13 cellular contexts compared by ENCODE assay signal in genomic region chr22:43345761-43346261, GRCh38. TPM values are rescaled to one million over a fixed set of nuclear protein-coding genes. Genes with fewer than 3 reads are reported as not detected.
A peak's percentile ranks its signal among the peaks of the same experiment; 100 is the strongest.
DNase-seq lines count a peak whose midpoint lies in the region; ATAC-seq and TF ChIP-seq lines count a peak whose summit lies in the region.
"Had no signal": no experiment of that assay in that cellular context is flagged by ENCODE, and none has a peak within 500 bp of the region (broad histone marks: within the 10 kb centered on the region; RNA-seq: fewer than 3 reads in every experiment).

No MANE protein-coding gene starts in this region.

- no peak overlapping the region for H3K4ac ChIP-seq in mesenchymal stem cell (ENCODE audit: low read depth in 1 of 2, low read length in 2 of 2)

- H2BK15ac ChIP-seq in mesenchymal stem cell (ENCODE audit: low read depth, poor library complexity, severe bottlenecking), result no peak overlapping the region

- H2AFZ ChIP-seq in mesenchymal stem cell (ENCODE audit: low read depth, low read length), result no peak overlapping the region

- no peak overlapping the region for H3K23ac ChIP-seq in mesenchymal stem cell (ENCODE audit: low read length in 2 of 2)

- H4K8ac ChIP-seq in mesenchymal stem cell (ENCODE audit: low read length), result no peak overlapping the region

- no peak for TF ChIP-seq EP300 in esophagus muscularis mucosa (IDR thresholded peaks at IDR 0.05)

- no peak overlapping the region for H2BK12ac ChIP-seq in mesenchymal stem cell (ENCODE audit: low read length in 2 of 2)

- H3K4me1 ChIP-seq in mesenchymal stem cell (ENCODE audit: control insufficient read depth, insufficient read depth, low read depth, low read length), result peaks cover 13% of the 10 kb centered on the region
- H3K4me1 ChIP-seq in esophagus muscularis mucosa, result peaks cover 16 to 51% (median 44%) of the 10 kb centered on the region in 4 donors
- H3K4me1 ChIP-seq: colonic mucosa had no signal

- no peak for ATAC-seq in GM21528 (IDR thresholded peaks at IDR 0.05; ENCODE audit: low FRiP score, unreplicated experiment)

- no peak overlapping the region for H4K91ac ChIP-seq in mesenchymal stem cell (ENCODE audit: low read length)

- no peaks in the 10 kb centered on the region for H3K79me1 ChIP-seq in mesenchymal stem cell (replicated peaks; ENCODE audit: low read length, poor library complexity, severe bottlenecking)

- DNase-seq in NCI-H2171 treated with DMSO at 0.1 percent for 48 hours (lab: John Stamatoyannopoulos, UW) (peak; percentile 13), NCI-H2171 (lab: John Stamatoyannopoulos, UW) (no peak), GM20000 (ENCODE audit: low spot score) (peak; percentile 54), SIG-M5 treated with dmso at 0.1 percent for 504 hours (lab: John Stamatoyannopoulos, UW; ENCODE audit: unreplicated experiment) (peak; percentile 92), mesenchymal stem cell (peak; percentile 32), esophagus muscularis mucosa (ENCODE audit: extremely low spot score) (no peak), NCI-H748 treated with DMSO at 0.1 percent for 48 hours (lab: John Stamatoyannopoulos, UW) (no peak)
- DNase-seq: NCI-H2107 had no signal

- H2BK120ac ChIP-seq in mesenchymal stem cell (ENCODE audit: low read depth, low read length), result no peak overlapping the region

- no peak for TF ChIP-seq POLR2A in esophagus muscularis mucosa (IDR thresholded peaks at IDR 0.05; ENCODE audit: low read depth)

- no peak overlapping the region for H3K27ac ChIP-seq in mesenchymal stem cell (ENCODE audit: low read length, poor library complexity, severe bottlenecking)
- no peak overlapping the region for H3K27ac ChIP-seq in esophagus muscularis mucosa (replicated peaks in 1 of 4)
- H3K27ac ChIP-seq: colonic mucosa had no signal

- intact Hi-C loops in esophagus muscularis mucosa (cut with DNase I), result loop anchor here (1.0 kb wide), 1 partner anchor 72 kb away; no protein-coding TSS in a partner anchor

- H3K9ac ChIP-seq in mesenchymal stem cell (ENCODE audit: low read length), result no peak overlapping the region

- H3K4me2 ChIP-seq in mesenchymal stem cell (ENCODE audit: low read length, poor library complexity, severe bottlenecking), result no peak overlapping the region

- H3K36me3 ChIP-seq in mesenchymal stem cell (ENCODE audit: control insufficient read depth in 1 of 2, insufficient read depth in 2 of 2, low read depth in 1 of 2, low read length in 2 of 2), result no peaks in the 10 kb centered on the region
- no peaks in the 10 kb centered on the region for H3K36me3 ChIP-seq in esophagus muscularis mucosa
- H3K36me3 ChIP-seq: colonic mucosa, tibial nerve had no signal

- no peak overlapping the region for H3K14ac ChIP-seq in mesenchymal stem cell (ENCODE audit: low read length in 2 of 2)

- H3K9me3 ChIP-seq in mesenchymal stem cell (ENCODE audit: control insufficient read depth, low read length) (no peaks in the 10 kb centered on the region), esophagus muscularis mucosa (no peaks in the 10 kb centered on the region)
- H3K9me3 ChIP-seq: colonic mucosa, tibial nerve had no signal

- no peak overlapping the region for H3K18ac ChIP-seq in mesenchymal stem cell (ENCODE audit: low read depth in 1 of 2, low read length in 2 of 2)

- 73% methylated on average over 6 of the region's 6 CpGs for WGBS in mesenchymal stem cell
- 80% methylated on average over 6 of the region's 6 CpGs for WGBS in esophagus muscularis mucosa

- TF ChIP-seq CTCF in GM20000 (IDR thresholded peaks at IDR 0.05; ENCODE audit: extremely low read depth, missing control alignments) (no peak), esophagus muscularis mucosa (IDR thresholded peaks at IDR 0.05) (no peak)

- peaks cover 72 to 84% of the 10 kb centered on the region in 2 experiments for H3K27me3 ChIP-seq in mesenchymal stem cell (ENCODE audit: control insufficient read depth in 1 of 2, insufficient read depth in 1 of 2, low read length in 2 of 2)
- peaks cover 0 to 68% (median 21%) of the 10 kb centered on the region in 4 donors for H3K27me3 ChIP-seq in esophagus muscularis mucosa

- H2AK5ac ChIP-seq in mesenchymal stem cell (ENCODE audit: low read length, severe bottlenecking), result no peak overlapping the region

- no peak overlapping the region for H3K4me3 ChIP-seq in mesenchymal stem cell (ENCODE audit: insufficient read depth in 1 of 2, low read depth in 1 of 2, low read length in 2 of 2)
- no peak overlapping the region for H3K4me3 ChIP-seq in esophagus muscularis mucosa
- H3K4me3 ChIP-seq: colonic mucosa, tibial nerve had no signal

- H2BK5ac ChIP-seq in mesenchymal stem cell (ENCODE audit: low read depth, low read length, poor library complexity, severe bottlenecking), result no peak overlapping the region

RNA-seq across cellular contexts. Expression of gene SCUBE1, which starts 2.6 kb away (rescaled TPM):
- polyA plus RNA-seq in mesenchymal stem cell (2013, experiment 1 of 2), result 13.4 TPM
- 14.1 TPM for polyA plus RNA-seq in mesenchymal stem cell (2013, experiment 2 of 2)
- 100 to 1,000 TPM in 1 of 4 donors, 10 to 100 TPM in 3; 33.3 to 109 (median 66.3) TPM for total RNA-seq in esophagus muscularis mucosa
- total RNA-seq: myocyte had no signal
- polyA plus RNA-seq: IgD-negative memory B cell had no signal

Comparison
In these comparisons a context has a peak if more than half of its experiments do, and no peak if none do; other contexts are left out.
1. DNase-seq: peak in NCI-H2171 treated with DMSO at 0.1 percent for 48 hours (single experiment), GM20000 (single experiment), SIG-M5 treated with dmso at 0.1 percent for 504 hours (single experiment) and mesenchymal stem cell (single experiment); none in NCI-H2171 (single experiment), esophagus muscularis mucosa (single experiment) and NCI-H748 treated with DMSO at 0.1 percent for 48 hours (single experiment).